1 cellular context compared by ENCODE assay signal in the genomic region with DNA sequence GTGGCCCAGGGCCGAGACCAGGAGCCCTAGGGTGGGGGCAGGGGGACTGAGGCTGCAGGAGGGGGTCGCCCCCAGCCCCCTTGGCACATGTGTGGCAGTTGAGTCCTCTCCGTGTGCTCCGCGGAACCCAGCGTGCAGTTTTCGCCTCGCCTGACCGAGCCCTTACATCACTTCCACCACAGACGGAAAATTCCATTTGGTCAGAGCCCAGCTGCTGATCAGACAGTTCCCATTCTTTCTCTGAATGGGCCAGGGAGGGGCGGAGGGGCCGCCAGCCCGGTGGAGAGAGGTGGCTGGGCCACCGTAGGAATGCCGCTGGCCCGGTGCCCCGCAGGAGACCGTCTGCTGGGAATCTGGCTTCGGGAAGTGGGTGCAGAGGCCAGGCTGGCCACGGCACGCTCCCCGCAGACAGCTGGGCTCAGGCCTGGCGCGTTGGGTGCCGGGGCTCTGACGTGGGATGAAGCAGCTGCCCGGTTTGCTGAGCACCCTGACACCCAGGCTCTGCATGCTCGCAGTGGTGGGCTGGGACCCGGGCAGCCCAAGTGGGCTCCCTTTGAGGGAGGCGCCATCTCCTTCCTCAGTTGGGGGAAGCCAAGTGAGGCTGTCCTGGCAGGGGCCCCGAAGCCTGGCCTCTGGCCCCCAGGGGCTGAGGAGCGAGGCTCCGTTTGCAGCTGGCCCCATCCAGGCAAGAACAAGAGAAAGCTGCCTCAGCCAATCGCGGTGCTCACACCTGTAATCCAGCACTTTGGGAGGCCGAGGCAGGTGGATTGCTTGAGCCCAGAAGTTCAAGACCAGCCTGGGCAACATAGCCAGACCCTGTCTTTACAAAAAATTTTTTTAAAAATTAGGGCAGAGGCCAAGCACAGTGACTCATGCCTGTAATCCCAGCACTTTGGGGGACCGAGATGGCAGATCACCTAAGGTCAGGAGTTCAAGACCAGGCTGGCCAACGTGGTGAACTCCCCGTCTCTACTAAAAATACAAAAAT.
TF ChIP-seq lines count a peak whose summit lies in the region.

No MANE protein-coding gene starts in this region.

TF ChIP-seq in HepG2, 621 proteins besides CTCF, POLR2A, EP300 and RAD21 (continued from another document and continues in another):
- TF ChIP-seq, protein P1, sequence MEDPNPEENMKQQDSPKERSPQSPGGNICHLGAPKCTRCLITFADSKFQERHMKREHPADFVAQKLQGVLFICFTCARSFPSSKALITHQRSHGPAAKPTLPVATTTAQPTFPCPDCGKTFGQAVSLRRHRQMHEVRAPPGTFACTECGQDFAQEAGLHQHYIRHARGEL (CRISPR knock-in tag; IDR thresholded peaks at IDR 0.05): 0 out of 2 replicates have a peak, but pooled peaks have one; percentile 49
- TF ChIP-seq ZNF326 (CRISPR knock-in tag; IDR thresholded peaks at IDR 0.05; ENCODE audit: borderline replicate concordance) (no peak; the same call in 1 of the 2 replicates), ZNF766 (CRISPR knock-in tag; IDR thresholded peaks at IDR 0.05; ENCODE audit: borderline replicate concordance) (no peak), YEATS2 (CRISPR knock-in tag; IDR thresholded peaks at IDR 0.05; ENCODE audit: borderline replicate concordance) (0 out of 2 replicates have a peak, but pooled peaks have one; percentile 45), ZNF564 (CRISPR knock-in tag; IDR thresholded peaks at IDR 0.05) (no peak), DPF2 (CRISPR knock-in tag; IDR thresholded peaks at IDR 0.05; ENCODE audit: borderline replicate concordance, low read depth) (peak; percentile 46; the same call in 1 of the 2 replicates), JARID2 (CRISPR knock-in tag; IDR thresholded peaks at IDR 0.05; ENCODE audit: insufficient replicate concordance) (no peak), TMF1 (CRISPR knock-in tag; IDR thresholded peaks at IDR 0.05; ENCODE audit: low read depth) (no peak), KLF6 (CRISPR knock-in tag; IDR thresholded peaks at IDR 0.05) (no peak), ZNF574 (CRISPR knock-in tag; IDR thresholded peaks at IDR 0.05) (peak; percentile 29; the same call in 1 of the 2 replicates), PHF8 (CRISPR knock-in tag; IDR thresholded peaks at IDR 0.05) (peak; percentile 44), PAF1 (CRISPR knock-in tag; IDR thresholded peaks at IDR 0.05) (no peak), KLF12 (CRISPR knock-in tag; IDR thresholded peaks at IDR 0.05; ENCODE audit: borderline replicate concordance) (no peak), NFKBIZ (CRISPR knock-in tag; IDR thresholded peaks at IDR 0.05) (peak; percentile 64; the same call in 1 of the 2 replicates), ZBED4 (CRISPR knock-in tag; IDR thresholded peaks at IDR 0.05; ENCODE audit: borderline replicate concordance) (peak; percentile 99), GZF1 (CRISPR knock-in tag; IDR thresholded peaks at IDR 0.05) (no peak), TERF1 (CRISPR knock-in tag; IDR thresholded peaks at IDR 0.05) (no peak), DMAP1 (CRISPR knock-in tag; IDR thresholded peaks at IDR 0.05) (peak; percentile 41; the same call in 1 of the 2 replicates), PHF21A (CRISPR knock-in tag; IDR thresholded peaks at IDR 0.05) (peak; percentile 88), ZNF274 (CRISPR knock-in tag; IDR thresholded peaks at IDR 0.05) (no peak), ZIK1 (CRISPR knock-in tag; IDR thresholded peaks at IDR 0.05; ENCODE audit: borderline replicate concordance, low read depth) (no peak), FOXA1 (IDR thresholded peaks at IDR 0.05) (no peak), FOXA1 (CRISPR knock-in tag; IDR thresholded peaks at IDR 0.05) (no peak), HNRNPL (IDR thresholded peaks at IDR 0.05; ENCODE audit: low read depth, low read length) (peak; percentile 93), ZMYM2 (CRISPR knock-in tag; IDR thresholded peaks at IDR 0.05) (no peak)
- TF ChIP-seq, protein P2, sequence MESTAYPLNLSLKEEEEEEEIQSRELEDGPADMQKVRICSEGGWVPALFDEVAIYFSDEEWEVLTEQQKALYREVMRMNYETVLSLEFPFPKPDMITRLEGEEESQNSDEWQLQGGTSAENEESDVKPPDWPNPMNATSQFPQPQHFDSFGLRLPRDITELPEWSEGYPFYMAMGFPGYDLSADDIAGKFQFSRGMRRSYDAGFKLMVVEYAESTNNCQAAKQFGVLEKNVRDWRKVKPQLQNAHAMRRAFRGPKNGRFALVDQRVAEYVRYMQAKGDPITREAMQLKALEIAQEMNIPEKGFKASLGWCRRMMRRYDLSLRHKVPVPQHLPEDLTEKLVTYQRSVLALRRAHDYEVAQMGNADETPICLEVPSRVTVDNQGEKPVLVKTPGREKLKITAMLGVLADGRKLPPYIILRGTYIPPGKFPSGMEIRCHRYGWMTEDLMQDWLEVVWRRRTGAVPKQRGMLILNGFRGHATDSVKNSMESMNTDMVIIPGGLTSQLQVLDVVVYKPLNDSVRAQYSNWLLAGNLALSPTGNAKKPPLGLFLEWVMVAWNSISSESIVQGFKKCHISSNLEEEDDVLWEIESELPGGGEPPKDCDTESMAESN (CRISPR knock-in tag; conservative IDR thresholded peaks at IDR 0.05): peak; percentile 19; the same call in 1 of the 2 replicates
- TF ChIP-seq, protein P3, sequence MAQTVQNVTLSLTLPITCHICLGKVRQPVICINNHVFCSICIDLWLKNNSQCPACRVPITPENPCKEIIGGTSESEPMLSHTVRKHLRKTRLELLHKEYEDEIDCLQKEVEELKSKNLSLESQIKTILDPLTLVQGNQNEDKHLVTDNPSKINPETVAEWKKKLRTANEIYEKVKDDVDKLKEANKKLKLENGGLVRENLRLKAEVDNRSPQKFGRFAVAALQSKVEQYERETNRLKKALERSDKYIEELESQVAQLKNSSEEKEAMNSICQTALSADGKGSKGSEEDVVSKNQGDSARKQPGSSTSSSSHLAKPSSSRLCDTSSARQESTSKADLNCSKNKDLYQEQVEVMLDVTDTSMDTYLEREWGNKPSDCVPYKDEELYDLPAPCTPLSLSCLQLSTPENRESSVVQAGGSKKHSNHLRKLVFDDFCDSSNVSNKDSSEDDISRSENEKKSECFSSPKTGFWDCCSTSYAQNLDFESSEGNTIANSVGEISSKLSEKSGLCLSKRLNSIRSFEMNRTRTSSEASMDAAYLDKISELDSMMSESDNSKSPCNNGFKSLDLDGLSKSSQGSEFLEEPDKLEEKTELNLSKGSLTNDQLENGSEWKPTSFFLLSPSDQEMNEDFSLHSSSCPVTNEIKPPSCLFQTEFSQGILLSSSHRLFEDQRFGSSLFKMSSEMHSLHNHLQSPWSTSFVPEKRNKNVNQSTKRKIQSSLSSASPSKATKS (CRISPR knock-in tag; IDR thresholded peaks at IDR 0.05): no peak
- TF ChIP-seq, protein P4, sequence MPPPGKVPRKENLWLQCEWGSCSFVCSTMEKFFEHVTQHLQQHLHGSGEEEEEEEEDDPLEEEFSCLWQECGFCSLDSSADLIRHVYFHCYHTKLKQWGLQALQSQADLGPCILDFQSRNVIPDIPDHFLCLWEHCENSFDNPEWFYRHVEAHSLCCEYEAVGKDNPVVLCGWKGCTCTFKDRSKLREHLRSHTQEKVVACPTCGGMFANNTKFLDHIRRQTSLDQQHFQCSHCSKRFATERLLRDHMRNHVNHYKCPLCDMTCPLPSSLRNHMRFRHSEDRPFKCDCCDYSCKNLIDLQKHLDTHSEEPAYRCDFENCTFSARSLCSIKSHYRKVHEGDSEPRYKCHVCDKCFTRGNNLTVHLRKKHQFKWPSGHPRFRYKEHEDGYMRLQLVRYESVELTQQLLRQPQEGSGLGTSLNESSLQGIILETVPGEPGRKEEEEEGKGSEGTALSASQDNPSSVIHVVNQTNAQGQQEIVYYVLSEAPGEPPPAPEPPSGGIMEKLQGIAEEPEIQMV (CRISPR knock-in tag; IDR thresholded peaks at IDR 0.05; ENCODE audit: low read depth): no peak
- TF ChIP-seq, protein P5, sequence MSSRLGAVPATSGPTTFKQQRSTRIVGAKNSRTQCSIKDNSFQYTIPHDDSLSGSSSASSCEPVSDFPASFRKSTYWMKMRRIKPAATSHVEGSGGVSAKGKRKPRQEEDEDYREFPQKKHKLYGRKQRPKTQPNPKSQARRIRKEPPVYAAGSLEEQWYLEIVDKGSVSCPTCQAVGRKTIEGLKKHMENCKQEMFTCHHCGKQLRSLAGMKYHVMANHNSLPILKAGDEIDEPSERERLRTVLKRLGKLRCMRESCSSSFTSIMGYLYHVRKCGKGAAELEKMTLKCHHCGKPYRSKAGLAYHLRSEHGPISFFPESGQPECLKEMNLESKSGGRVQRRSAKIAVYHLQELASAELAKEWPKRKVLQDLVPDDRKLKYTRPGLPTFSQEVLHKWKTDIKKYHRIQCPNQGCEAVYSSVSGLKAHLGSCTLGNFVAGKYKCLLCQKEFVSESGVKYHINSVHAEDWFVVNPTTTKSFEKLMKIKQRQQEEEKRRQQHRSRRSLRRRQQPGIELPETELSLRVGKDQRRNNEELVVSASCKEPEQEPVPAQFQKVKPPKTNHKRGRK (CRISPR knock-in tag; IDR thresholded peaks at IDR 0.05): no peak
- TF ChIP-seq, protein P6, sequence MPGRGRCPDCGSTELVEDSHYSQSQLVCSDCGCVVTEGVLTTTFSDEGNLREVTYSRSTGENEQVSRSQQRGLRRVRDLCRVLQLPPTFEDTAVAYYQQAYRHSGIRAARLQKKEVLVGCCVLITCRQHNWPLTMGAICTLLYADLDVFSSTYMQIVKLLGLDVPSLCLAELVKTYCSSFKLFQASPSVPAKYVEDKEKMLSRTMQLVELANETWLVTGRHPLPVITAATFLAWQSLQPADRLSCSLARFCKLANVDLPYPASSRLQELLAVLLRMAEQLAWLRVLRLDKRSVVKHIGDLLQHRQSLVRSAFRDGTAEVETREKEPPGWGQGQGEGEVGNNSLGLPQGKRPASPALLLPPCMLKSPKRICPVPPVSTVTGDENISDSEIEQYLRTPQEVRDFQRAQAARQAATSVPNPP (CRISPR knock-in tag; IDR thresholded peaks at IDR 0.05): no peak
- TF ChIP-seq, protein P7, sequence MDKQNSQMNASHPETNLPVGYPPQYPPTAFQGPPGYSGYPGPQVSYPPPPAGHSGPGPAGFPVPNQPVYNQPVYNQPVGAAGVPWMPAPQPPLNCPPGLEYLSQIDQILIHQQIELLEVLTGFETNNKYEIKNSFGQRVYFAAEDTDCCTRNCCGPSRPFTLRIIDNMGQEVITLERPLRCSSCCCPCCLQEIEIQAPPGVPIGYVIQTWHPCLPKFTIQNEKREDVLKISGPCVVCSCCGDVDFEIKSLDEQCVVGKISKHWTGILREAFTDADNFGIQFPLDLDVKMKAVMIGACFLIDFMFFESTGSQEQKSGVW (CRISPR knock-in tag; IDR thresholded peaks at IDR 0.05; ENCODE audit: borderline replicate concordance): no peak
- TF ChIP-seq, protein P8, sequence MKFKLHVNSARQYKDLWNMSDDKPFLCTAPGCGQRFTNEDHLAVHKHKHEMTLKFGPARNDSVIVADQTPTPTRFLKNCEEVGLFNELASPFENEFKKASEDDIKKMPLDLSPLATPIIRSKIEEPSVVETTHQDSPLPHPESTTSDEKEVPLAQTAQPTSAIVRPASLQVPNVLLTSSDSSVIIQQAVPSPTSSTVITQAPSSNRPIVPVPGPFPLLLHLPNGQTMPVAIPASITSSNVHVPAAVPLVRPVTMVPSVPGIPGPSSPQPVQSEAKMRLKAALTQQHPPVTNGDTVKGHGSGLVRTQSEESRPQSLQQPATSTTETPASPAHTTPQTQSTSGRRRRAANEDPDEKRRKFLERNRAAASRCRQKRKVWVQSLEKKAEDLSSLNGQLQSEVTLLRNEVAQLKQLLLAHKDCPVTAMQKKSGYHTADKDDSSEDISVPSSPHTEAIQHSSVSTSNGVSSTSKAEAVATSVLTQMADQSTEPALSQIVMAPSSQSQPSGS (CRISPR knock-in tag; IDR thresholded peaks at IDR 0.05): peak; percentile 65
